26 cellular contexts compared by ENCODE assay signal in genomic region chr3:154749514-154749913, GRCh38.
"Had no signal": no experiment of that assay in that cellular context is flagged by ENCODE, and none has a peak within 500 bp of the region (broad histone marks: within the 10 kb centered on the region; RNA-seq: fewer than 3 reads in every experiment).

No MANE protein-coding gene starts in this region.

- ATAC-seq: stimulated activated effector memory CD8-positive, alpha-beta T cell treated with anti-CD3 and anti-CD28 coated beads, Interleukin-12 subunit alpha, Interleukin-12 subunit beta, amount 100 ng/mL, for 72 hours; stimulated activated memory B cell treated with anti-CD40 and anti-IgM and Interleukin-4, amounts not matched to agents 10 μg/mL and 1 μg/mL and 100 μg/mL, for 72 hours; stimulated activated naive B cell treated with anti-CD40 and anti-IgM and Interleukin-4, amounts not matched to agents 10 μg/mL and 1 μg/mL and 100 μg/mL, for 72 hours; stimulated activated naive CD8-positive, alpha-beta T cell treated with anti-CD3 and anti-CD28 coated beads, Interleukin-15, amount 100 ng/mL, for 72 hours; stimulated activated naive CD8-positive, alpha-beta T cell treated with anti-CD3 and anti-CD28 coated beads, Interleukin-15, Interleukin-2, amounts not matched to agents 100 U/mL and 50 U/mL, for 24 hours; upper lobe of right lung had no signal

- H3K4me1 ChIP-seq: suprapubic skin, testis, thyroid gland, tibial artery, tibial nerve, transverse colon, upper lobe of left lung, upper lobe of right lung, uterus, vagina had no signal

- H3K4me3 ChIP-seq: stomach, suprapubic skin, testis, thoracic aorta, thyroid gland, tibial artery, tibial nerve, transverse colon, upper lobe of left lung, upper lobe of right lung, uterus, vagina had no signal

- H3K9me3 ChIP-seq: stomach, suprapubic skin, testis, thoracic aorta, thyroid gland, tibial artery, tibial nerve, transverse colon, upper lobe of left lung, upper lobe of right lung, uterus, vagina had no signal

- DNase-seq: stimulated activated CD4-positive, alpha-beta T cell treated with anti-CD3 and anti-CD28 coated beads, Interleukin-2, amount 100 ng/mL, for 48 hours; stimulated activated CD4-positive, alpha-beta T cell treated with anti-CD3 and anti-CD28 coated beads, Interleukin-4, amount 100 ng/mL, for 1 hour; stimulated activated CD4-positive, alpha-beta T cell treated with anti-CD3 and anti-CD28 coated beads, Interleukin-4, amount 100 ng/mL, for 24 hours; stimulated activated CD4-positive, alpha-beta T cell treated with anti-CD3 and anti-CD28 coated beads, Interleukin-4, amount 100 ng/mL, for 4 hours; stimulated activated CD8-positive, alpha-beta memory T cell treated with anti-CD3 and anti-CD28 coated beads, Interleukin-4, amount 100 ng/mL, for 48 hours; stimulated activated naive B cell treated with anti-CD40 and anti-IgM and Interleukin-4, amounts not matched to agents 10 μg/mL and 1 μg/mL and 100 μg/mL, for 72 hours; stimulated activated naive CD4-positive, alpha-beta T cell; stimulated activated naive CD4-positive, alpha-beta T cell treated with Interleukin-2 at 50 U/mL for 16 hours; stimulated activated naive CD8-positive, alpha-beta T cell treated with anti-CD3 and anti-CD28 coated beads, Interleukin-15, amount 100 ng/mL, for 72 hours; stimulated activated naive CD8-positive, alpha-beta T cell treated with anti-CD3 and anti-CD28 coated beads, Interleukin-15, Interleukin-2, amounts not matched to agents 100 U/mL and 50 U/mL, for 24 hours; stomach; substantia nigra; testis; thyroid gland; tibial artery; transverse colon; trophoblast cell; upper lobe of left lung; upper lobe of right lung; uterus had no signal

- H3K27ac ChIP-seq: stomach, suprapubic skin, testis, thoracic aorta, thyroid gland, tibial artery, tibial nerve, transverse colon, upper lobe of left lung, upper lobe of right lung, uterus, vagina had no signal

- H3K27me3 ChIP-seq: stomach, suprapubic skin, testis, thyroid gland, tibial nerve, transverse colon, upper lobe of left lung, upper lobe of right lung, uterus, vagina had no signal

- H3K36me3 ChIP-seq: stomach, suprapubic skin, thoracic aorta, thyroid gland, tibial artery, tibial nerve, transverse colon, upper lobe of left lung, upper lobe of right lung, uterus, vagina had no signal
